Comparison of ENCODE assay signal across 14 cellular contexts in genomic region chr18:48921305-48922202, GRCh38. TPM values are rescaled to one million over a fixed set of nuclear protein-coding genes. Genes with fewer than 3 reads are reported as not detected.
DNase-seq lines count a peak whose midpoint lies in the region; ATAC-seq, FAIRE-seq and TF ChIP-seq lines count a peak whose summit lies in the region.
"Had no signal": no experiment of that assay in that cellular context is flagged by ENCODE, and none has a peak within 500 bp of the region (broad histone marks: within the 10 kb centered on the region; RNA-seq: fewer than 3 reads in every experiment).

No MANE protein-coding gene starts in this region.

- H3K4ac ChIP-seq in IMR-90 (ENCODE audit: low read depth, low read length) = peak overlapping the region; percentile 86

- H3K36me3 ChIP-seq in IMR-90 (ENCODE audit: control insufficient read depth, insufficient read depth, low read length) (peaks cover 27% of the 10 kb centered on the region), ascending aorta (peaks cover 13 to 25% of the 10 kb centered on the region in 2 donors), HepG2 (replicated peaks in 1 of 2; ENCODE audit: control insufficient read depth in 1 of 2, insufficient read depth in 2 of 2, low read length in 2 of 2) (peaks cover 9 to 44% of the 10 kb centered on the region in 2 experiments)

- H4K5ac ChIP-seq in IMR-90 (ENCODE audit: low read depth, low read length) = peak overlapping the region; percentile 42; the same call in 1 of the 2 replicates

- TF ChIP-seq POLR2A in IMR-90 (IDR thresholded peaks at IDR 0.05; ENCODE audit: low read depth, low read length) (no peak), HepG2 (IDR thresholded peaks at IDR 0.05; ENCODE audit: insufficient read depth in 1 of 2, low read depth in 2 of 2, low read length in 2 of 2) (no peak)

- intact Hi-C loops in IMR-90 (cut with micrococcal nuclease) (loop anchor here (2.0 kb wide), 1 partner anchor 19 kb away; no protein-coding TSS in a partner anchor), ascending aorta (cut with DNase I) (loop anchor here (5.0 kb wide), 1 partner anchor 94 kb away; no protein-coding TSS in a partner anchor), HepG2 (cut with micrococcal nuclease; ENCODE audit: unreplicated experiment) (no loop called here)

- peak overlapping the region; percentile 78 for H2BK5ac ChIP-seq in IMR-90 (ENCODE audit: low read depth, low read length, poor library complexity, severe bottlenecking)

- TF ChIP-seq CTCF in IMR-90 (conservative IDR thresholded peaks at IDR 0.05; ENCODE audit: low read depth, low read length) (no peak), ascending aorta (IDR thresholded peaks at IDR 0.05) (no peak), HepG2 (CRISPR knock-in tag; IDR thresholded peaks at IDR 0.05) (no peak)

- H3K4me1 ChIP-seq in IMR-90 (ENCODE audit: control insufficient read depth, insufficient read depth, low read length) (peaks cover 36% of the 10 kb centered on the region), ascending aorta (peaks cover 31 to 67% of the 10 kb centered on the region in 2 donors), HepG2 (ENCODE audit: insufficient read depth, low read length) (peaks cover 50% of the 10 kb centered on the region)

- peak overlapping the region; percentile 77 for H3K23ac ChIP-seq in IMR-90 (ENCODE audit: low read depth, low read length)

- peak overlapping the region; percentile 48; the same call in 1 of the 2 replicates for H3K56ac ChIP-seq in IMR-90 (ENCODE audit: extremely low read depth, insufficient read depth, low read length)

- H3K9ac ChIP-seq in IMR-90 (ENCODE audit: low read depth, low read length) (peak overlapping the region; percentile 35; the same call in 1 of the 2 replicates), HepG2 (ENCODE audit: insufficient read depth, low read depth, low read length) (no peak overlapping the region)

- dilution Hi-C loops in IMR-90 (cut with HindIII; ENCODE audit: low sequenced_read_pairs, unreplicated experiment) = no loop called here

- H3K79me1 ChIP-seq in IMR-90 (ENCODE audit: low read depth in 1 of 2, low read length in 2 of 2) = peaks cover 13 to 85% of the 10 kb centered on the region in 2 experiments; a peak in 3 of 4 replicates

- DNase-seq in IMR-90 (no peak), ascending aorta (ENCODE audit: low spot score in 2 of 2) (peak in 1 of 2 donors; percentile 64), HepG2 (ENCODE audit: low spot score) (no peak), HT-29 (ENCODE audit: low spot score) (no peak), NCI-H1092 (lab: John Stamatoyannopoulos, UW) (no peak), SKM-1 (lab: John Stamatoyannopoulos, UW; ENCODE audit: unreplicated experiment) (no peak)
- peak; percentile 22 for DNase-seq in stimulated activated CD8-positive, alpha-beta memory T cell treated with anti-CD3 and anti-CD28 coated beads, Interleukin-4, amount 100 ng/mL, for 48 hours
- DNase-seq: COR-L47; left colon; NCI-H1105; stimulated activated CD4-positive, alpha-beta T cell treated with anti-CD3 and anti-CD28 coated beads, Interleukin-4, amount 100 ng/mL, for 24 hours; stimulated activated naive CD8-positive, alpha-beta T cell treated with anti-CD3 and anti-CD28 coated beads, Interleukin-15, amount 100 ng/mL, for 72 hours had no signal

- 69% methylated on average over 14 of the region's 34 CpGs; no CpG with 5 or more reads in 1 of the 2 experiments for WGBS in IMR-90 (ENCODE audit: extremely low coverage in 2 of 2, insufficient read length in 1 of 2), 2 experiments
- WGBS in HepG2 (ENCODE audit: low lambda C conversion rate) = 98% methylated on average over 17 of the region's 34 CpGs

- peaks cover 45% of the 10 kb centered on the region for H4K20me1 ChIP-seq in IMR-90 (ENCODE audit: insufficient read depth, low read length)
- peaks cover 18% of the 10 kb centered on the region for H4K20me1 ChIP-seq in HepG2 (ENCODE audit: insufficient read depth, low read length)

- H4K91ac ChIP-seq in IMR-90 (ENCODE audit: insufficient read depth, low read depth, low read length) = peak overlapping the region; percentile 71

- ATAC-seq in IMR-90 (ENCODE audit: low read depth) (no peak), HepG2 (no peak), GM18873 (IDR thresholded peaks at IDR 0.05; ENCODE audit: low FRiP score, unreplicated experiment) (no peak)
- ATAC-seq: stimulated activated naive CD8-positive, alpha-beta T cell treated with anti-CD3 and anti-CD28 coated beads, Interleukin-15, amount 100 ng/mL, for 72 hours had no signal

- peak overlapping the region; percentile 53 for H2BK120ac ChIP-seq in IMR-90 (ENCODE audit: low read depth, low read length)

- peaks cover 42% of the 10 kb centered on the region for H3K79me2 ChIP-seq in HepG2 (ENCODE audit: insufficient read depth, low read length)

- CTCF ChIA-PET in IMR-90 (lab: Yijun Ruan, JAX) (no interaction called here), HepG2 (lab: Yijun Ruan, JAX; ENCODE audit: low intra/inter-chr PET ratio, low total read pairs) (no interaction called here)

- peak overlapping the region in 1 of 2 experiments; percentile 71; a peak in 2 of 4 replicates for H4K8ac ChIP-seq in IMR-90 (ENCODE audit: low read depth in 2 of 2, low read length in 2 of 2)

- in situ Hi-C loops in IMR-90 (cut with MboI; ENCODE audit: low sequenced_read_pairs) = no loop called here
- in situ Hi-C loops in HepG2 (cut with HindIII; ENCODE audit: extremely low pct_ligation_motif_present, low pct_unique_long_range_greater_than_20kb) = no loop called here

- peak overlapping the region; percentile 67 for H2AK9ac ChIP-seq in IMR-90 (replicated peaks; ENCODE audit: low read depth, low read length, poor library complexity)

- H2BK15ac ChIP-seq in IMR-90 (ENCODE audit: low read depth, low read length) = peak overlapping the region; percentile 68; the same call in 1 of the 3 replicates

- H3K9me3 ChIP-seq in IMR-90 (ENCODE audit: control insufficient read depth, insufficient read depth, low read length) (no peaks in the 10 kb centered on the region), ascending aorta (no peaks in the 10 kb centered on the region), HepG2 (ENCODE audit: low read length) (no peaks in the 10 kb centered on the region)

- FAIRE-seq in HepG2 (lab: Jason Lieb, UNC) = no peak
- FAIRE-seq: colon had no signal

- no TSS peak for BruUV-seq in IMR-90 (replicated peaks; lab: Mats Ljungman, UMichigan)
- BruUV-seq in HepG2 (replicated peaks; lab: Mats Ljungman, UMichigan) = no TSS peak

- POLR2A ChIA-PET in IMR-90 (lab: Charles Lee; ENCODE audit: unreplicated experiment) = interaction anchor here (0.7 kb wide), 1 partner anchor 152 kb away, joined by 10 read pairs; no protein-coding TSS in a partner anchor
- POLR2A ChIA-PET in HepG2 (lab: Yijun Ruan, JAX) = interaction anchor here (0.6 to 1.0 kb wide), 2 partner anchors 9 to 27 kb away, joined by 3 read pairs; no protein-coding TSS in a partner anchor

- no peak for TF ChIP-seq EP300 in HepG2 (IDR thresholded peaks at IDR 0.05; ENCODE audit: low read depth in 2 of 2, low read length in 2 of 2)
- TF ChIP-seq EP300 in HepG2 (CRISPR knock-in tag; IDR thresholded peaks at IDR 0.05; ENCODE audit: borderline replicate concordance) = no peak

- no peak overlapping the region for H3K4me2 ChIP-seq in IMR-90 (ENCODE audit: low read depth, low read length)
- H3K4me2 ChIP-seq in HepG2 (ENCODE audit: low read depth, low read length) = no peak overlapping the region

- H2AFZ ChIP-seq in IMR-90 (replicated peaks; ENCODE audit: low read length, poor library complexity) (peak overlapping the region; percentile 24), HepG2 (ENCODE audit: low read length) (no peak overlapping the region)

- H3K4me3 ChIP-seq in IMR-90 (ENCODE audit: insufficient read depth, low read depth, low read length) (no peak overlapping the region), ascending aorta (peak overlapping the region in 1 of 2 donors; percentile 52), HepG2 (replicated peaks in 1 of 3; ENCODE audit: insufficient read depth in 1 of 3, low read depth in 2 of 3, low read length in 3 of 3) (no peak overlapping the region)

- H2BK20ac ChIP-seq in IMR-90 (ENCODE audit: low read depth, low read length) = peak overlapping the region; percentile 83

- H2AK5ac ChIP-seq in IMR-90 (ENCODE audit: low read depth, low read length) = peak overlapping the region; percentile 54

- H3K9me1 ChIP-seq in IMR-90 (ENCODE audit: insufficient read depth, low read length) = peaks cover 27% of the 10 kb centered on the region

- peak overlapping the region; percentile 31; the same call in 1 of the 2 replicates for H3K14ac ChIP-seq in IMR-90 (replicated peaks; ENCODE audit: low read depth, low read length)

- peak overlapping the region; percentile 93 for H3K27ac ChIP-seq in IMR-90 (ENCODE audit: insufficient read depth, low read length)
- peak overlapping the region; percentile 97 to 99 for H3K27ac ChIP-seq in ascending aorta
- no peak overlapping the region for H3K27ac ChIP-seq in HepG2 (ENCODE audit: extremely low read length, insufficient read depth, low read length)

- H3K18ac ChIP-seq in IMR-90 (ENCODE audit: low read depth, low read length) = peak overlapping the region; percentile 54

- H3K27me3 ChIP-seq in IMR-90 (ENCODE audit: control insufficient read depth, insufficient read depth, low read length) (no peaks in the 10 kb centered on the region), ascending aorta (no peaks in the 10 kb centered on the region), HepG2 (ENCODE audit: control insufficient read depth in 1 of 2, insufficient read depth in 2 of 2, low read length in 2 of 2) (no peaks in the 10 kb centered on the region)

- no peak for TF ChIP-seq RAD21 in IMR-90 (IDR thresholded peaks at IDR 0.05; ENCODE audit: low read length)
- no peak for TF ChIP-seq RAD21 in HepG2 (CRISPR knock-in tag; IDR thresholded peaks at IDR 0.05)

RNA-seq across cellular contexts. Expression of gene SMAD7, which starts 29.2 kb away (rescaled TPM):
- 13.3 and 15.8 TPM in 2 replicates for total RNA-seq in IMR-90 (2012; rRNA removed)
- polyA plus RNA-seq in IMR-90 (2012; rRNA removed) = 17.6 and 17.9 TPM in 2 replicates
- polyA plus RNA-seq in IMR-90 (2012; cell fraction: cytosol; rRNA removed) = 8.3 and 14.6 TPM in 2 replicates
- polyA plus RNA-seq in IMR-90 (2012; cell fraction: nucleus; rRNA removed; ENCODE audit: low replicate concordance) = 22.6 and 22.9 TPM in 2 replicates
- 76.5 TPM for total RNA-seq in ascending aorta
- 18.7 and 24.7 TPM in 2 replicates for total RNA-seq in HepG2 (2016; rRNA removed; fragmentation: Illumina TruSeq; extraction: Trizol)
- total RNA-seq in HepG2 (2016; cell fraction: cytosol; rRNA removed; fragmentation: Illumina TruSeq; extraction: Trizol; ENCODE audit: low read depth) = 3.3 TPM in 2 replicates
- total RNA-seq in HepG2 (2016; cell fraction: insoluble cytoplasmic fraction; rRNA removed; fragmentation: Illumina TruSeq; extraction: Trizol) = 17.7 and 26.0 TPM in 2 replicates
- 12.5 and 14.2 TPM in 2 replicates for total RNA-seq in HepG2 (2016; cell fraction: membrane; rRNA removed; fragmentation: Illumina TruSeq; extraction: Trizol)
- 22.7 and 23.8 TPM in 2 replicates for total RNA-seq in HepG2 (2016; cell fraction: nucleus; rRNA removed; fragmentation: Illumina TruSeq; extraction: Trizol)
- polyA plus RNA-seq in HepG2 (2011; rRNA removed) = 15.8 and 17.4 TPM in 2 replicates
- polyA plus RNA-seq in HepG2 (2011; cell fraction: cytosol; rRNA removed) = 15.1 and 16.9 TPM in 2 replicates
- polyA plus RNA-seq in HepG2 (2011; cell fraction: nucleus; rRNA removed) = 16.5 and 25.6 TPM in 2 replicates
- 5.6 and 8.5 TPM in 2 replicates for polyA plus RNA-seq in HepG2 (2012)
- 1.4 and 2.1 TPM in 2 replicates for polyA plus RNA-seq in HepG2 (2016; cell fraction: cytosol; fragmentation: Illumina TruSeq; extraction: Trizol; ENCODE audit: low read depth)
- polyA plus RNA-seq in HepG2 (2016; cell fraction: insoluble cytoplasmic fraction; fragmentation: Illumina TruSeq; extraction: Trizol; ENCODE audit: low read depth) = 15.7 and 17.1 TPM in 2 replicates
- polyA plus RNA-seq in HepG2 (2016; cell fraction: membrane; fragmentation: Illumina TruSeq; extraction: Trizol; ENCODE audit: low read depth) = 4.9 TPM in 2 replicates
- polyA plus RNA-seq in HepG2 (2016; cell fraction: nucleus; fragmentation: Illumina TruSeq; extraction: Trizol; ENCODE audit: insufficient read depth, low read depth) = 40.0 and 43.9 TPM in 2 replicates
- 38.7 and 47.8 TPM in 2 replicates for polyA minus RNA-seq in HepG2 (2011; rRNA and poly(A)+ RNA removed; ENCODE audit: low replicate concordance)
- 11.5 and 17.8 TPM in 2 replicates for polyA minus RNA-seq in HepG2 (2011; cell fraction: cytosol; rRNA and poly(A)+ RNA removed)
- 14.8 and 26.3 TPM in 2 replicates for polyA minus RNA-seq in HepG2 (2011; cell fraction: nucleus; rRNA and poly(A)+ RNA removed)
- 70.8 and 72.3 TPM in 2 replicates for total RNA-seq in HT-29 (2014; rRNA removed; shearing (Covaris generic))
